Comparison of ENCODE assay signal across 13 cellular contexts in genomic region chr15:55791576-55792400, GRCh38.
A peak's percentile ranks its signal among the peaks of the same experiment; 100 is the strongest.
DNase-seq lines count a peak whose midpoint lies in the region; ATAC-seq and TF ChIP-seq lines count a peak whose summit lies in the region.
"Had no signal": no experiment of that assay in that cellular context is flagged by ENCODE, and none has a peak within 500 bp of the region (broad histone marks: within the 10 kb centered on the region; RNA-seq: fewer than 3 reads in every experiment).

No MANE protein-coding gene starts in this region.

- no peaks in the 10 kb centered on the region for H3K27me3 ChIP-seq in RWPE2 (ENCODE audit: insufficient read depth, poor library complexity, severe bottlenecking)

- no peak overlapping the region for H3K4me3 ChIP-seq in AG04449 (ENCODE audit: low read depth, low read length)
- no peak overlapping the region for H3K4me3 ChIP-seq in RWPE2 (ENCODE audit: severe bottlenecking)

- peak overlapping the region; percentile 38 for H3K27ac ChIP-seq in RWPE2 (ENCODE audit: poor library complexity, severe bottlenecking)

- peak; percentile 96 for ATAC-seq in RWPE2 (ENCODE audit: low read depth)
- ATAC-seq in HG02840 (IDR thresholded peaks at IDR 0.05; ENCODE audit: low FRiP score, unreplicated experiment) = no peak

- POLR2A ChIA-PET in AG04449 (lab: Yijun Ruan, JAX) = no interaction called here

- H3K9me3 ChIP-seq in RWPE2 (ENCODE audit: severe bottlenecking) = no peaks in the 10 kb centered on the region

- peak; percentile 42 for DNase-seq in AG04449 (ENCODE audit: low read depth, low spot score)
- peak; percentile 7 for DNase-seq in HK-2 (ENCODE audit: unreplicated experiment)
- no peak for DNase-seq in RWPE2 (ENCODE audit: low spot score)
- peak; percentile 85 for DNase-seq in iris pigment epithelial cell (ENCODE audit: low read depth)
- DNase-seq in stimulated activated CD4-positive, alpha-beta T cell treated with anti-CD3 and anti-CD28 coated beads, Interleukin-4, amount 100 ng/mL, for 24 hours = no peak
- no peak for DNase-seq in NCI-H82 treated with DMSO at 0.1 percent for 48 hours (lab: John Stamatoyannopoulos, UW; ENCODE audit: unreplicated experiment)
- no peak for DNase-seq in activated T-cell treated with anti-CD3 and anti-CD28 coated beads for 4 hours
- DNase-seq: activated CD4-positive, alpha-beta memory T cell treated with anti-CD3 and anti-CD28 coated beads for 36 hours; CD4-positive, alpha-beta T cell; Kasumi-1; occipital lobe; SIG-M5 had no signal

- CTCF ChIA-PET in AG04449 (lab: Yijun Ruan, JAX) = interaction anchor here (1.1 to 1.7 kb wide), 2 partner anchors 17 to 24 kb away, joined by 3 to 7 read pairs; no protein-coding TSS in a partner anchor

- no peak for TF ChIP-seq CTCF in AG04449 (IDR thresholded peaks at IDR 0.05; ENCODE audit: insufficient read depth, low read length, missing control alignments)
- no peak for TF ChIP-seq CTCF in RWPE2 (IDR thresholded peaks at IDR 0.05; ENCODE audit: poor library complexity, severe bottlenecking)

- H3K4me1 ChIP-seq in RWPE2 (ENCODE audit: insufficient read depth, poor library complexity, severe bottlenecking) = peaks cover 13% of the 10 kb centered on the region

- H3K36me3 ChIP-seq in RWPE2 (ENCODE audit: low read depth) = no peaks in the 10 kb centered on the region

Comparison
In these comparisons a context has a peak if more than half of its experiments do, and no peak if none do; other contexts are left out.
1. DNase-seq: peak in AG04449 (single experiment), HK-2 (single experiment) and iris pigment epithelial cell (single experiment); none in RWPE2 (single experiment), stimulated activated CD4-positive, alpha-beta T cell treated with anti-CD3 and anti-CD28 coated beads, Interleukin-4, amount 100 ng/mL, for 24 hours (single experiment), NCI-H82 treated with DMSO at 0.1 percent for 48 hours (single experiment) and activated T-cell treated with anti-CD3 and anti-CD28 coated beads for 4 hours (single experiment).